Comparison of ENCODE assay signal across 21 cellular contexts in genomic region chr3:108030915-108031425, GRCh38.
"Had no signal": no experiment of that assay in that cellular context is flagged by ENCODE, and none has a peak within 500 bp of the region (broad histone marks: within the 10 kb centered on the region; RNA-seq: fewer than 3 reads in every experiment).

No MANE protein-coding gene starts in this region.

- H3K36me3 ChIP-seq: adrenal gland, breast epithelium, MG63 had no signal

- H3K4me2 ChIP-seq: KMS-11 had no signal

- H3K4me3 ChIP-seq: adrenal gland, MG63 had no signal

- DNase-seq: activated CD4-positive, alpha-beta memory T cell treated with anti-CD3 and anti-CD28 coated beads for 36 hours; activated CD4-positive, alpha-beta T cell treated with anti-CD3 and anti-CD28 coated beads, Interleukin-2, amount 10 ng/mL, durations not matched to agents 7 days and 5 days; activated CD4-positive, CD25-positive, alpha-beta regulatory T cell; activated naive CD4-positive, alpha-beta T cell treated with anti-CD3 and anti-CD28 coated beads, Interleukin-2, amount 50 U/mL, for 16 hours; activated naive CD8-positive, alpha-beta T cell treated with anti-CD3 and anti-CD28 coated beads, Interleukin-2, amount 10 ng/mL, durations not matched to agents 7 days and 5 days; adrenal gland; aorta; caudate nucleus; MG63; MV-4-11; NCI-H1092 treated with DMSO at 0.1 percent for 48 hours; NCI-H1417 treated with DMSO at 0.1 percent for 48 hours; NCI-H1694 treated with DMSO at 0.1 percent for 48 hours; NCI-H2029 treated with DMSO at 0.1 percent for 48 hours; NCI-H510A treated with DMSO at 0.1 percent for 48 hours; PC-3; SHP77 treated with DMSO at 0.1 percent for 48 hours; T-helper 1 cell had no signal

- H3K27ac ChIP-seq: adrenal gland, breast epithelium, KMS-11, VCaP had no signal

- H3K9me3 ChIP-seq: adrenal gland, breast epithelium, MG63 had no signal

- H3K4me1 ChIP-seq: breast epithelium had no signal

- H3K27me3 ChIP-seq: adrenal gland, breast epithelium, MG63 had no signal

- H3K9ac ChIP-seq: KMS-11 had no signal
